In the genomic region with DNA sequence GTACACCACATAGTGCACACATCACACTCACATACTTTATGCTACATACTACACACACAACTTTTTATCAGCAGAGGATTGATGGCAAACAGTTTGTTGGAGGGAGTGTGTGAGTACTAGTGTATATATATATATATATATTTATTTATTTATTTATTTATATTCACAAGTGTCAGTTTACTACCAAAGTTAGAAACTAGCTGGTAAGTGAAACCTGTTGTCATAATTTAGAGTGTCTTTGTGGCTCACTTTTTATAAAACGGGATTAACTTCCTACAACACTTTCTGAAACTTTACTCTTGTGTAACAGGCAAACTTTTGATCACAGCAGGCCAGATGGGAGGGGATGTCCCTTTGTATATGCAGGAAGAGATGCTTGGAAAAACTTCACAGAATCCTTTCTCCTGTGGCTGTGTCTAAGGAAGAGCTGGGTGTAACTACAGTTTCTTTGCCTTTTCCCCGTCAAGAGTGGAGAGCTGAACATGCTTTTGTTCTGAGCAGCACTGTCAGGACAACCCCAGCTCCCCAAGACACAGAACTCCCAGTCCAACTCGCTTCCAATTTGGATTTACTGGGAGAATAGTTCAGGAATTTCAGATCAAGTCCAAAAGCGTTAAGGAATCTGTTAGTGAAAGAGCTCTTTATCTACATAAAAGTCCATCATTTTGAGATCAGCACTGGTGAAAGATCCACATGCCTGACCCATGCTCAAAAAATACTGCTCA, we compare ENCODE assay signal across 8 cellular contexts. TPM values are rescaled to one million over a fixed set of nuclear protein-coding genes. Genes with fewer than 3 reads are reported as not detected.
A peak's percentile ranks its signal among the peaks of the same experiment; 100 is the strongest.
DNase-seq lines count a peak whose midpoint lies in the region; ATAC-seq and FAIRE-seq lines count a peak whose summit lies in the region.

No MANE protein-coding gene starts in this region.

- no peaks in the 10 kb centered on the region for H3K36me3 ChIP-seq in KOPT-K1 (ENCODE audit: insufficient read depth, low read length)

- peaks cover 22% of the 10 kb centered on the region for H3K4me1 Mint-ChIP-seq in central memory CD8-positive, alpha-beta T cell
- peaks cover 27 to 34% (median 31%) of the 10 kb centered on the region in 3 donors for H3K4me1 Mint-ChIP-seq in naive B cell

- no peaks in the 10 kb centered on the region for H3K9me3 Mint-ChIP-seq in central memory CD8-positive, alpha-beta T cell
- H3K9me3 Mint-ChIP-seq in naive B cell: peaks cover 0 to 1% (median 0%) of the 10 kb centered on the region in 7 donors

- FAIRE-seq in RCC 7860 (lab: Jason Lieb, UNC): no peak

- no peak for ATAC-seq in central memory CD8-positive, alpha-beta T cell (replicated peaks; ENCODE audit: extremely low read depth, poor library complexity, severe bottlenecking)
- ATAC-seq in naive B cell (ENCODE audit: low read depth in 2 of 2) (no peak), HG03039 (IDR thresholded peaks at IDR 0.05; ENCODE audit: unreplicated experiment) (no peak), HG02840 (IDR thresholded peaks at IDR 0.05; ENCODE audit: low FRiP score, unreplicated experiment) (no peak)

- DNase-seq in CD1c-positive myeloid dendritic cell (ENCODE audit: extremely low spot score) (peak; percentile 22), naive B cell (no peak), kidney glomerular epithelial cell (lab: John Stamatoyannopoulos, UW) (no peak), RCC 7860 (ENCODE audit: low spot score) (no peak)
- no peak for DNase-seq in central memory CD8-positive, alpha-beta T cell (ENCODE audit: low spot score in 2 of 2)

- H3K27me3 Mint-ChIP-seq in central memory CD8-positive, alpha-beta T cell: peaks cover 60% of the 10 kb centered on the region
- no peaks in the 10 kb centered on the region for H3K27me3 Mint-ChIP-seq in naive B cell

- peak overlapping the region; percentile 76 for H3K4me3 Mint-ChIP-seq in central memory CD8-positive, alpha-beta T cell
- H3K4me3 Mint-ChIP-seq in naive B cell: peak overlapping the region; percentile 86 to 95 (median 92)

- H3K27ac Mint-ChIP-seq in central memory CD8-positive, alpha-beta T cell (ENCODE audit: low read depth): no peak overlapping the region
- peak overlapping the region in 2 of 6 donors; percentile 68 to 82 for H3K27ac Mint-ChIP-seq in naive B cell

- peaks cover 1% of the 10 kb centered on the region for H3K36me3 Mint-ChIP-seq in central memory CD8-positive, alpha-beta T cell (ENCODE audit: insufficient read depth)
- no peaks in the 10 kb centered on the region for H3K36me3 Mint-ChIP-seq in naive B cell

- peak overlapping the region; percentile 97 for H3K27ac ChIP-seq in KOPT-K1 (ENCODE audit: low read depth, low read length, poor library complexity, severe bottlenecking)

- peaks cover 16% of the 10 kb centered on the region for H3K9me3 ChIP-seq in KOPT-K1 (ENCODE audit: insufficient read depth, low read length, poor library complexity, severe bottlenecking)

RNA-seq across cellular contexts. Expression of a gene that starts 1.8 kb away (rescaled TPM):
- under 1 TPM in 3 of 6 donors, not detected in 3; 0.53 to 0.70 (median 0.55) TPM for polyA plus RNA-seq in naive B cell (ENCODE audit: low read depth in 6 of 6)
